Comparison of ENCODE assay signal across 21 cellular contexts in the genomic region with DNA sequence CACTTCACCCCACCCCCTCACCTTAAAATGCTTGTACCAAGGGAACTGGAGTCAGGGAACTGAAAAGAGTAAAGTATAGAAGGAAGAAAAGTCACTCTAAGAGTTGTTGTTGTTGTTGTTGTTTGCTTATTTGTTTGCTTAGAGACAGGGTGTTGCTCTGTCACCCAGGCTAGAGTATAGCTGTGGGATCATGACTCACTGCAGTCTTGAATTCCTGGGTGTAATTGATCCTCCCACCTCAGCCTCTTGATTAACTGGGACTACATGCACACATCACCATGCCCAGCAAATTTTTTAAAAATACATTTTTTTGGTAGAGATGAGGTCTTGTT.
DNase-seq lines count a peak whose midpoint lies in the region; ATAC-seq, FAIRE-seq and TF ChIP-seq lines count a peak whose summit lies in the region.
"Had no signal": no experiment of that assay in that cellular context is flagged by ENCODE, and none has a peak within 500 bp of the region (broad histone marks: within the 10 kb centered on the region; RNA-seq: fewer than 3 reads in every experiment).

No MANE protein-coding gene starts in this region.

- no peak for TF ChIP-seq EP300 in A549 (IDR thresholded peaks at IDR 0.05)

- DNase-seq in A549 (ENCODE audit: low read depth in 1 of 2, low spot score in 1 of 2): no peak
- no peak for DNase-seq in HFFc6
- DNase-seq in adipocyte (ENCODE audit: low read depth): no peak
- DNase-seq in A172 (ENCODE audit: low spot score): no peak
- DNase-seq in activated CD4-positive, alpha-beta memory T cell treated with anti-CD3 and anti-CD28 coated beads, Interleukin-2, amount 10 ng/mL, durations not matched to agents 7 days and 5 days: no peak
- DNase-seq: activated CD4-positive, CD25-positive, alpha-beta regulatory T cell; activated CD8-positive, alpha-beta T cell treated with anti-CD3 and anti-CD28 coated beads for 36 hours; activated T-cell treated with anti-CD3 and anti-CD28 coated beads, Interleukin-2, amount 50 U/mL, for 24 hours; CD4-positive, alpha-beta memory T cell; DMS79; foreskin melanocyte; left colon; NCI-H1105; NCI-H748 treated with DMSO at 0.1 percent for 48 hours had no signal

- no peak overlapping the region for H3K4me3 ChIP-seq in A549
- peak overlapping the region; percentile 29 for H3K4me3 ChIP-seq in adipocyte (ENCODE audit: low read length)
- no peak overlapping the region for H3K4me3 ChIP-seq in iPS-20b (ENCODE audit: low read length)
- H3K4me3 ChIP-seq: suprapubic skin had no signal

- H3K4me3 Mint-ChIP-seq in HFFc6: peak overlapping the region; percentile 46
- H3K4me3 Mint-ChIP-seq in activated CD4-positive, alpha-beta memory T cell treated with anti-CD3 and anti-CD28 coated beads, Interleukin-2, amount 10 ng/mL, durations not matched to agents 7 days and 5 days: no peak overlapping the region
- H3K4me3 Mint-ChIP-seq: activated CD8-positive, alpha-beta T cell treated with anti-CD3 and anti-CD28 coated beads for 36 hours; activated naive CD4-positive, alpha-beta T cell treated with anti-CD3 and anti-CD28 coated beads, Interleukin-2, amount 50 U/mL, for 24 hours; activated T-cell treated with anti-CD3 and anti-CD28 coated beads, Interleukin-2, amount 50 U/mL, for 24 hours; CD4-positive, alpha-beta memory T cell had no signal

- H3K4me1 Mint-ChIP-seq in HFFc6 (ENCODE audit: low read depth): peaks cover 51% of the 10 kb centered on the region
- no peaks in the 10 kb centered on the region for H3K4me1 Mint-ChIP-seq in activated CD4-positive, alpha-beta memory T cell treated with anti-CD3 and anti-CD28 coated beads, Interleukin-2, amount 10 ng/mL, durations not matched to agents 7 days and 5 days
- H3K4me1 Mint-ChIP-seq: activated naive CD4-positive, alpha-beta T cell treated with anti-CD3 and anti-CD28 coated beads, Interleukin-2, amount 50 U/mL, for 24 hours had no signal

- H3K36me3 Mint-ChIP-seq in HFFc6 (ENCODE audit: low read depth): peaks cover 2% of the 10 kb centered on the region; the same call in 1 of the 2 replicates
- no peaks in the 10 kb centered on the region for H3K36me3 Mint-ChIP-seq in activated CD4-positive, alpha-beta memory T cell treated with anti-CD3 and anti-CD28 coated beads, Interleukin-2, amount 10 ng/mL, durations not matched to agents 7 days and 5 days (ENCODE audit: low read depth)
- H3K36me3 Mint-ChIP-seq: activated naive CD4-positive, alpha-beta T cell treated with anti-CD3 and anti-CD28 coated beads, Interleukin-2, amount 50 U/mL, for 24 hours; CD4-positive, alpha-beta memory T cell had no signal

- H3K4me1 ChIP-seq in A549 (peaks cover 15% of the 10 kb centered on the region), adipocyte (ENCODE audit: control insufficient read depth, insufficient read depth, low read length) (peaks cover 19% of the 10 kb centered on the region), iPS-20b (ENCODE audit: insufficient read depth, low read length) (peaks cover 14% of the 10 kb centered on the region; the same call in 1 of the 2 replicates)
- H3K4me1 ChIP-seq: suprapubic skin had no signal

- H3K27me3 Mint-ChIP-seq in HFFc6 (ENCODE audit: insufficient read depth): peaks cover 4% of the 10 kb centered on the region
- H3K27me3 Mint-ChIP-seq in activated CD4-positive, alpha-beta memory T cell treated with anti-CD3 and anti-CD28 coated beads, Interleukin-2, amount 10 ng/mL, durations not matched to agents 7 days and 5 days: peaks cover 1% of the 10 kb centered on the region
- H3K27me3 Mint-ChIP-seq: activated CD8-positive, alpha-beta T cell treated with anti-CD3 and anti-CD28 coated beads for 36 hours; activated naive CD4-positive, alpha-beta T cell treated with anti-CD3 and anti-CD28 coated beads, Interleukin-2, amount 50 U/mL, for 24 hours; CD4-positive, alpha-beta memory T cell had no signal

- no peaks in the 10 kb centered on the region for H3K36me3 ChIP-seq in adipocyte (ENCODE audit: control insufficient read depth, insufficient read depth, low read length, severe bottlenecking)
- H3K36me3 ChIP-seq in iPS-20b (ENCODE audit: insufficient read depth, low read depth, low read length): no peaks in the 10 kb centered on the region
- H3K36me3 ChIP-seq: suprapubic skin had no signal

- H3K9ac ChIP-seq in adipocyte (ENCODE audit: low read length) (peak overlapping the region; percentile 75), iPS-20b (ENCODE audit: low read depth, low read length) (no peak overlapping the region; the same call in 1 of the 2 replicates)

- FAIRE-seq in A549 (lab: Jason Lieb, UNC): no peak
- FAIRE-seq: colon, endometrium had no signal

- peak in 1 of 2 experiments; percentile 27; a peak in 2 of 6 replicates for ATAC-seq in A549
- no peak for ATAC-seq in GM19035 (IDR thresholded peaks at IDR 0.05; ENCODE audit: unreplicated experiment)
- ATAC-seq in GM21515 (IDR thresholded peaks at IDR 0.05; ENCODE audit: unreplicated experiment): no peak
- ATAC-seq: activated CD8-positive, alpha-beta T cell treated with anti-CD3 and anti-CD28 coated beads for 36 hours; left colon had no signal

- TF ChIP-seq RAD21 in A549 (conservative IDR thresholded peaks at IDR 0.05 in 1 of 2, IDR thresholded peaks at IDR 0.05 in 1 of 2): no peak

- H3K9me3 Mint-ChIP-seq in HFFc6: no peaks in the 10 kb centered on the region; the same call in 1 of the 2 replicates
- no peaks in the 10 kb centered on the region for H3K9me3 Mint-ChIP-seq in activated CD4-positive, alpha-beta memory T cell treated with anti-CD3 and anti-CD28 coated beads, Interleukin-2, amount 10 ng/mL, durations not matched to agents 7 days and 5 days
- H3K9me3 Mint-ChIP-seq: activated CD8-positive, alpha-beta T cell treated with anti-CD3 and anti-CD28 coated beads for 36 hours; activated naive CD4-positive, alpha-beta T cell treated with anti-CD3 and anti-CD28 coated beads, Interleukin-2, amount 50 U/mL, for 24 hours; activated T-cell treated with anti-CD3 and anti-CD28 coated beads, Interleukin-2, amount 50 U/mL, for 24 hours; CD4-positive, alpha-beta memory T cell had no signal

- POLR2A ChIA-PET in A549 (lab: Yijun Ruan, JAX): no interaction called here
- POLR2A ChIA-PET in activated CD4-positive, alpha-beta memory T cell treated with anti-CD3 and anti-CD28 coated beads, Interleukin-2, amount 10 ng/mL, durations not matched to agents 7 days and 5 days (lab: Charles Lee): no interaction called here

- H3K9me3 ChIP-seq in A549 (no peaks in the 10 kb centered on the region), adipocyte (ENCODE audit: control insufficient read depth, low read length) (no peaks in the 10 kb centered on the region), iPS-20b (ENCODE audit: insufficient read depth, low read depth, low read length) (no peaks in the 10 kb centered on the region)
- H3K9me3 ChIP-seq: suprapubic skin had no signal

- CTCF ChIA-PET in A549 (lab: Yijun Ruan, JAX): no interaction called here
- CTCF ChIA-PET in activated CD4-positive, alpha-beta memory T cell treated with anti-CD3 and anti-CD28 coated beads, Interleukin-2, amount 10 ng/mL, durations not matched to agents 7 days and 5 days (lab: Charles Lee): no interaction called here

- H3K27ac ChIP-seq in A549 (peak overlapping the region; percentile 26 to 48; a peak in 4 of 6 replicates), iPS-20b (ENCODE audit: low read length) (peak overlapping the region; percentile 69)
- H3K27ac ChIP-seq: suprapubic skin had no signal

- H3K27me3 ChIP-seq in adipocyte (replicated peaks; ENCODE audit: control insufficient read depth, insufficient read depth, low read length) (no peaks in the 10 kb centered on the region), iPS-20b (ENCODE audit: insufficient read depth, low read length) (no peaks in the 10 kb centered on the region)
- H3K27me3 ChIP-seq: suprapubic skin had no signal

- TF ChIP-seq POLR2A in A549 (IDR thresholded peaks at IDR 0.05; ENCODE audit: low read length): no peak

- peak overlapping the region; percentile 10; the same call in 1 of the 3 replicates for H3K4me2 ChIP-seq in A549

- TF ChIP-seq CTCF in A549 (IDR thresholded peaks at IDR 0.05) (no peak), HFFc6 (IDR thresholded peaks at IDR 0.05) (no peak)

- H3K27ac Mint-ChIP-seq in HFFc6: peak overlapping the region; percentile 93
- no peak overlapping the region for H3K27ac Mint-ChIP-seq in activated CD4-positive, alpha-beta memory T cell treated with anti-CD3 and anti-CD28 coated beads, Interleukin-2, amount 10 ng/mL, durations not matched to agents 7 days and 5 days
- H3K27ac Mint-ChIP-seq: activated CD8-positive, alpha-beta T cell treated with anti-CD3 and anti-CD28 coated beads for 36 hours; activated naive CD4-positive, alpha-beta T cell treated with anti-CD3 and anti-CD28 coated beads, Interleukin-2, amount 50 U/mL, for 24 hours; activated T-cell treated with anti-CD3 and anti-CD28 coated beads, Interleukin-2, amount 50 U/mL, for 24 hours; CD4-positive, alpha-beta memory T cell had no signal

TF ChIP-seq in A549, 52 proteins besides CTCF, POLR2A, EP300 and RAD21:
- TF ChIP-seq GATA3 (IDR thresholded peaks at IDR 0.05; ENCODE audit: borderline replicate concordance) (no peak), MAFK (IDR thresholded peaks at IDR 0.05; ENCODE audit: partially characterized antibody) (no peak), FOXS1 (CRISPR knock-in tag; IDR thresholded peaks at IDR 0.05) (no peak), PHF8 (IDR thresholded peaks at IDR 0.05; ENCODE audit: borderline replicate concordance, low read depth) (no peak), TP53 (CRISPR knock-in tag; IDR thresholded peaks at IDR 0.05) (no peak), RARB (CRISPR knock-in tag; IDR thresholded peaks at IDR 0.05) (no peak), NR3C1 (IDR thresholded peaks at IDR 0.05) (no peak), CBX8 (IDR thresholded peaks at IDR 0.05) (no peak), ZSCAN20 (CRISPR knock-in tag; IDR thresholded peaks at IDR 0.05) (no peak)
